Comparison of ENCODE assay signal across 13 cellular contexts in genomic region chr6:138882369-138883017, GRCh38.
DNase-seq lines count a peak whose midpoint lies in the region; ATAC-seq and TF ChIP-seq lines count a peak whose summit lies in the region.
"Had no signal": no experiment of that assay in that cellular context is flagged by ENCODE, and none has a peak within 500 bp of the region (broad histone marks: within the 10 kb centered on the region; RNA-seq: fewer than 3 reads in every experiment).

No MANE protein-coding gene starts in this region.

- H3K9me3 Mint-ChIP-seq in activated T-cell treated with anti-CD3 and anti-CD28 coated beads, Interleukin-2, amount 50 U/mL, for 24 hours = no peaks in the 10 kb centered on the region
- H3K9me3 Mint-ChIP-seq in neural progenitor cell (peaks cover 3% of the 10 kb centered on the region), osteocyte (ENCODE audit: unreplicated experiment) (no peaks in the 10 kb centered on the region)

- H3K36me3 ChIP-seq in neural progenitor cell = no peaks in the 10 kb centered on the region
- H3K36me3 ChIP-seq: ovary, tibial nerve had no signal

- peak overlapping the region; percentile 21 for H3K4me2 ChIP-seq in neural progenitor cell

- peaks cover 8% of the 10 kb centered on the region for H3K4me1 Mint-ChIP-seq in activated T-cell treated with anti-CD3 and anti-CD28 coated beads, Interleukin-2, amount 50 U/mL, for 24 hours (ENCODE audit: low read depth)
- H3K4me1 Mint-ChIP-seq in neural progenitor cell (peaks cover 5% of the 10 kb centered on the region), osteocyte (ENCODE audit: unreplicated experiment) (no peaks in the 10 kb centered on the region)

- H3K4me1 ChIP-seq in neural progenitor cell = peaks cover 8% of the 10 kb centered on the region
- H3K4me1 ChIP-seq: tibial nerve had no signal

- no peak overlapping the region for H3K27ac ChIP-seq in neural progenitor cell
- H3K27ac ChIP-seq: HL-60, ovary, tibial nerve had no signal

- H3K4me3 Mint-ChIP-seq in activated T-cell treated with anti-CD3 and anti-CD28 coated beads, Interleukin-2, amount 50 U/mL, for 24 hours = no peak overlapping the region
- H3K4me3 Mint-ChIP-seq in neural progenitor cell = no peak overlapping the region
- H3K4me3 Mint-ChIP-seq in osteocyte (ENCODE audit: unreplicated experiment) = no peak overlapping the region

- H3K27me3 ChIP-seq in neural progenitor cell = no peaks in the 10 kb centered on the region
- H3K27me3 ChIP-seq: ovary, tibial nerve had no signal

- H4K20me1 ChIP-seq in neural progenitor cell (ENCODE audit: low read depth) = no peaks in the 10 kb centered on the region

- H3K4me3 ChIP-seq in neural progenitor cell = no peak overlapping the region
- H3K4me3 ChIP-seq: ovary, tibial nerve had no signal

- no peak overlapping the region for H2AFZ ChIP-seq in neural progenitor cell (replicated peaks)

- H3K9me3 ChIP-seq in neural progenitor cell (ENCODE audit: low read depth) = no peaks in the 10 kb centered on the region
- H3K9me3 ChIP-seq: ovary, tibial nerve had no signal

- ATAC-seq in GM21381 (IDR thresholded peaks at IDR 0.05; ENCODE audit: unreplicated experiment) (peak; percentile 74), HG03039 (IDR thresholded peaks at IDR 0.05; ENCODE audit: unreplicated experiment) (peak; percentile 75)

- H3K27ac Mint-ChIP-seq in activated T-cell treated with anti-CD3 and anti-CD28 coated beads, Interleukin-2, amount 50 U/mL, for 24 hours = peak overlapping the region; percentile 75
- no peak overlapping the region for H3K27ac Mint-ChIP-seq in neural progenitor cell
- H3K27ac Mint-ChIP-seq in osteocyte (ENCODE audit: unreplicated experiment) = no peak overlapping the region

- no peaks in the 10 kb centered on the region for H3K27me3 Mint-ChIP-seq in activated T-cell treated with anti-CD3 and anti-CD28 coated beads, Interleukin-2, amount 50 U/mL, for 24 hours
- H3K27me3 Mint-ChIP-seq in neural progenitor cell (ENCODE audit: insufficient read depth, low read depth) (peaks cover 2% of the 10 kb centered on the region), osteocyte (ENCODE audit: unreplicated experiment) (no peaks in the 10 kb centered on the region)

- no peak for TF ChIP-seq CTCF in neural progenitor cell (IDR thresholded peaks at IDR 0.05)
- no peak for TF ChIP-seq CTCF in osteocyte (IDR thresholded peaks at IDR 0.05)

- H3K36me3 Mint-ChIP-seq in activated T-cell treated with anti-CD3 and anti-CD28 coated beads, Interleukin-2, amount 50 U/mL, for 24 hours (ENCODE audit: low read depth) = no peaks in the 10 kb centered on the region
- H3K36me3 Mint-ChIP-seq in neural progenitor cell = peaks cover 5% of the 10 kb centered on the region
- no peaks in the 10 kb centered on the region for H3K36me3 Mint-ChIP-seq in osteocyte (ENCODE audit: unreplicated experiment)

- no peaks in the 10 kb centered on the region for H3K79me2 ChIP-seq in neural progenitor cell (ENCODE audit: low read depth)

- DNase-seq in activated T-cell treated with anti-CD3 and anti-CD28 coated beads, Interleukin-2, amount 50 U/mL, for 24 hours = no peak
- no peak for DNase-seq in activated T-cell treated with anti-CD3 and anti-CD28 coated beads, Interleukin-2, amount 50 U/mL, for 1 hour
- DNase-seq in neural progenitor cell (ENCODE audit: low spot score) (no peak), osteocyte (ENCODE audit: extremely low spot score, unreplicated experiment) (no peak), NCI-H748 (lab: John Stamatoyannopoulos, UW; ENCODE audit: unreplicated experiment) (no peak), COR-L47 (lab: John Stamatoyannopoulos, UW) (no peak)
- DNase-seq: activated gamma-delta T cell, NCI-H1105, ovary had no signal

- no peak overlapping the region for H3K9ac ChIP-seq in neural progenitor cell

- peaks cover 5% of the 10 kb centered on the region for H3F3A ChIP-seq in neural progenitor cell (ENCODE audit: low read depth)
